18 cellular contexts compared by ENCODE assay signal in genomic region chr15:73805504-73806089, GRCh38. TPM values are rescaled to one million over a fixed set of nuclear protein-coding genes. Genes with fewer than 3 reads are reported as not detected.
DNase-seq lines count a peak whose midpoint lies in the region; ATAC-seq and TF ChIP-seq lines count a peak whose summit lies in the region.
"Had no signal": no experiment of that assay in that cellular context is flagged by ENCODE, and none has a peak within 500 bp of the region (broad histone marks: within the 10 kb centered on the region; RNA-seq: fewer than 3 reads in every experiment).

No MANE protein-coding gene starts in this region.

- H3K27ac Mint-ChIP-seq in brain, result peak overlapping the region; percentile 93 to 98 (median 96)
- H3K27ac Mint-ChIP-seq: CD4-positive, alpha-beta memory T cell; GM23338; H9; HFFc6 had no signal

- H3F3A ChIP-seq in neural cell (ENCODE audit: insufficient read depth, low read length, poor library complexity, severe bottlenecking), result no peaks in the 10 kb centered on the region

- no peaks in the 10 kb centered on the region for H3K36me3 Mint-ChIP-seq in brain
- H3K36me3 Mint-ChIP-seq: CD4-positive, alpha-beta memory T cell had no signal

- no peaks in the 10 kb centered on the region for H4K20me1 ChIP-seq in neural cell (ENCODE audit: insufficient read depth)

- H3K4me3 Mint-ChIP-seq in brain, result peak overlapping the region in 3 of 5 experiments; percentile 45 to 68 (median 68)
- H3K4me3 Mint-ChIP-seq: CD4-positive, alpha-beta memory T cell; GM23338; H9; HFFc6 had no signal

- no peak overlapping the region for H3K9ac ChIP-seq in neural cell (ENCODE audit: low read length)

- H3K9me3 Mint-ChIP-seq in brain, result peaks cover 0 to 2% (median 0%) of the 10 kb centered on the region in 5 experiments
- H3K9me3 Mint-ChIP-seq: GM23338, H9, HFFc6 had no signal

- TF ChIP-seq CTCF in VCaP (conservative IDR thresholded peaks at IDR 0.05) (no peak), brain (conservative IDR thresholded peaks at IDR 0.05) (no peak), neural cell (IDR thresholded peaks at IDR 0.05; ENCODE audit: poor library complexity, severe bottlenecking) (no peak)

- no peaks in the 10 kb centered on the region for H3K9me2 ChIP-seq in neural cell (ENCODE audit: insufficient read depth, low read length)

- peaks cover 86% of the 10 kb centered on the region for H3K4me1 Mint-ChIP-seq in brain
- H3K4me1 Mint-ChIP-seq: CD4-positive, alpha-beta memory T cell had no signal

- TF ChIP-seq RAD21 in neural cell (conservative IDR thresholded peaks at IDR 0.05), result no peak

- TF ChIP-seq EP300 in neural cell (conservative IDR thresholded peaks at IDR 0.05; ENCODE audit: poor library complexity, severe bottlenecking), result no peak

- no peaks in the 10 kb centered on the region for H3K9me3 ChIP-seq in neural cell (ENCODE audit: low read length)

- H3K27me3 Mint-ChIP-seq in brain, result peaks cover 9% of the 10 kb centered on the region

- no peak for DNase-seq in stimulated activated naive CD4-positive, alpha-beta T cell (lab: John Stamatoyannopoulos, UW)
- DNase-seq: C1 segment of cervical spinal cord; Calu3; CD4-positive, alpha-beta memory T cell; COR-L47; DMS53; DMS79 treated with DMSO at 0.1 percent for 48 hours; GF-D8; H9; HFFc6 had no signal

- H2AFZ ChIP-seq in neural cell (ENCODE audit: low read depth, low read length), result no peak overlapping the region
- H2AFZ ChIP-seq: GM23338 had no signal

- H3K27ac ChIP-seq in VCaP, result 0 out of 2 replicates have a peak overlapping the region, but pooled peaks have one; percentile 6
- H3K27ac ChIP-seq in neural cell (ENCODE audit: low read length), result peak overlapping the region; percentile 70
- peak overlapping the region; percentile 51 for H3K27ac ChIP-seq in temporal lobe (ENCODE audit: low read depth, low read length)

- H3K79me2 ChIP-seq in neural cell (replicated peaks; ENCODE audit: insufficient read depth, low read length), result no peaks in the 10 kb centered on the region

- no peak overlapping the region for H3K4me3 ChIP-seq in neural cell (ENCODE audit: low read length)
- H3K4me3 ChIP-seq: GM23338 had no signal

- no peaks in the 10 kb centered on the region for H3K36me3 ChIP-seq in neural cell (ENCODE audit: insufficient read depth, low read length)

- ATAC-seq in activated CD4-positive, CD25-positive, alpha-beta regulatory T cell treated with anti-CD3 and anti-CD28 coated beads, Interleukin-2, amount 50 U/mL, for 24 hours, result no peak
- ATAC-seq in HG02938 (IDR thresholded peaks at IDR 0.05; ENCODE audit: unreplicated experiment), result no peak
- ATAC-seq: GM23338, HCT116 had no signal

- H3K4me2 ChIP-seq in neural cell (ENCODE audit: low read length), result no peak overlapping the region
- H3K4me2 ChIP-seq: GM23338 had no signal

- H3K27me3 ChIP-seq in neural cell (ENCODE audit: insufficient read depth, low read depth, low read length), result no peaks in the 10 kb centered on the region

TF ChIP-seq in neural cell, 6 proteins besides CTCF, POLR2A, EP300 and RAD21:
- TF ChIP-seq SMC3 (conservative IDR thresholded peaks at IDR 0.05; ENCODE audit: poor library complexity) (no peak), EZH2 (IDR thresholded peaks at IDR 0.05; ENCODE audit: borderline replicate concordance, insufficient read depth, low read length, poor library complexity, severe bottlenecking) (no peak), MXI1 (conservative IDR thresholded peaks at IDR 0.05; ENCODE audit: poor library complexity, severe bottlenecking) (no peak), TAF1 (IDR thresholded peaks at IDR 0.05; ENCODE audit: low read depth) (no peak), REST (IDR thresholded peaks at IDR 0.05; ENCODE audit: borderline replicate concordance) (no peak), POLR2AphosphoS5 (IDR thresholded peaks at IDR 0.05) (no peak)

RNA-seq across cellular contexts. Expression of gene INSYN1, which starts 52.4 kb away (rescaled TPM):
- polyA plus RNA-seq in brain (ENCODE audit: insufficient read depth, low read depth, low replicate concordance) (25.6 TPM), neural cell (21.3 and 23.6 TPM in 2 replicates)
- polyA minus RNA-seq in neural cell, result 23.4 and 24.8 TPM in 2 replicates
- 24.1 TPM for total RNA-seq in temporal lobe
- total RNA-seq: Calu3; CD4-positive, alpha-beta memory T cell had no signal
- polyA plus RNA-seq: CD4-positive, alpha-beta memory T cell had no signal

Comparison
In these comparisons a context has a peak if more than half of its experiments do, and no peak if none do; other contexts are left out.
1. H3K27ac ChIP-seq: peak in every context shown above with its lines; median percentile 70 in neural cell; 51 in temporal lobe; 6 in VCaP.